ENCODE assay signal across 1 cellular context in genomic region chr13:113421673-113422270, GRCh38.
TF ChIP-seq lines count a peak whose summit lies in the region.

No MANE protein-coding gene starts in this region.

TF ChIP-seq in SK-N-SH treated with all-trans-retinoic acid at 6 μM for 48 hours, 23 proteins besides CTCF, POLR2A, EP300 and RAD21 (continued from another document):
- TF ChIP-seq TSHZ2 (CRISPR knock-in tag; IDR thresholded peaks at IDR 0.05) (no peak), ISL1 (CRISPR knock-in tag; IDR thresholded peaks at IDR 0.05) (no peak), CSDC2 (CRISPR knock-in tag; IDR thresholded peaks at IDR 0.05) (no peak), ZC3H10 (CRISPR knock-in tag; IDR thresholded peaks at IDR 0.05) (no peak)
